ENCODE assay signal across 1 cellular context in the genomic region with DNA sequence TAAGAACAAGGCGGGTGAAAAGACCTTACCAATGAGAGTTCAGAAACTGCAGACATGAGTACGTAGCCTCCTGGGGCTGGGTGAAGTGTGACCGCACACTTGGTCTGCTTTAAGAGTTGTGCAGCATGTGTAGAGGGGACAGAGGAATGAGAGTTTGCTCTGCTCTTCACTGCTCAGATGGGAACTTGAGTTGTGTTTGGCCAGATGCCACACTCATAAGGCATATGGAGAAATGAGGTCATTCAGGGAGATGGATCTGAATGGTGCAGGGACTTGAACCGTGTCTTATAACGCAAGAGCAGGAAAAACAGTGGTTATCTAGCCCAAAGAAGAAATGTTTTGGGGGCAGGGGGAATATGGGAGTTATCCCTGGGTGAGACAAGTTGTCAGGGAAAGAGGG.
TF ChIP-seq lines count a peak whose summit lies in the region.

No MANE protein-coding gene starts in this region.

TF ChIP-seq in HEK293, 187 proteins besides CTCF, POLR2A, EP300 and RAD21 (continued from another document):
- TF ChIP-seq, protein P1, sequence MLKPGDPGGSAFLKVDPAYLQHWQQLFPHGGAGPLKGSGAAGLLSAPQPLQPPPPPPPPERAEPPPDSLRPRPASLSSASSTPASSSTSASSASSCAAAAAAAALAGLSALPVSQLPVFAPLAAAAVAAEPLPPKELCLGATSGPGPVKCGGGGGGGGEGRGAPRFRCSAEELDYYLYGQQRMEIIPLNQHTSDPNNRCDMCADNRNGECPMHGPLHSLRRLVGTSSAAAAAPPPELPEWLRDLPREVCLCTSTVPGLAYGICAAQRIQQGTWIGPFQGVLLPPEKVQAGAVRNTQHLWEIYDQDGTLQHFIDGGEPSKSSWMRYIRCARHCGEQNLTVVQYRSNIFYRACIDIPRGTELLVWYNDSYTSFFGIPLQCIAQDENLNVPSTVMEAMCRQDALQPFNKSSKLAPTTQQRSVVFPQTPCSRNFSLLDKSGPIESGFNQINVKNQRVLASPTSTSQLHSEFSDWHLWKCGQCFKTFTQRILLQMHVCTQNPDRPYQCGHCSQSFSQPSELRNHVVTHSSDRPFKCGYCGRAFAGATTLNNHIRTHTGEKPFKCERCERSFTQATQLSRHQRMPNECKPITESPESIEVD (tag by site-specific recombination; IDR thresholded peaks at IDR 0.05) = no peak
- TF ChIP-seq, protein P2, sequence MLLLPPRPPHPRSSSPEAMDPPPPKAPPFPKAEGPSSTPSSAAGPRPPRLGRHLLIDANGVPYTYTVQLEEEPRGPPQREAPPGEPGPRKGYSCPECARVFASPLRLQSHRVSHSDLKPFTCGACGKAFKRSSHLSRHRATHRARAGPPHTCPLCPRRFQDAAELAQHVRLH (tag by site-specific recombination; IDR thresholded peaks at IDR 0.05) = peak; percentile 15; the same call in 1 of the 2 replicates
- TF ChIP-seq, protein P3, sequence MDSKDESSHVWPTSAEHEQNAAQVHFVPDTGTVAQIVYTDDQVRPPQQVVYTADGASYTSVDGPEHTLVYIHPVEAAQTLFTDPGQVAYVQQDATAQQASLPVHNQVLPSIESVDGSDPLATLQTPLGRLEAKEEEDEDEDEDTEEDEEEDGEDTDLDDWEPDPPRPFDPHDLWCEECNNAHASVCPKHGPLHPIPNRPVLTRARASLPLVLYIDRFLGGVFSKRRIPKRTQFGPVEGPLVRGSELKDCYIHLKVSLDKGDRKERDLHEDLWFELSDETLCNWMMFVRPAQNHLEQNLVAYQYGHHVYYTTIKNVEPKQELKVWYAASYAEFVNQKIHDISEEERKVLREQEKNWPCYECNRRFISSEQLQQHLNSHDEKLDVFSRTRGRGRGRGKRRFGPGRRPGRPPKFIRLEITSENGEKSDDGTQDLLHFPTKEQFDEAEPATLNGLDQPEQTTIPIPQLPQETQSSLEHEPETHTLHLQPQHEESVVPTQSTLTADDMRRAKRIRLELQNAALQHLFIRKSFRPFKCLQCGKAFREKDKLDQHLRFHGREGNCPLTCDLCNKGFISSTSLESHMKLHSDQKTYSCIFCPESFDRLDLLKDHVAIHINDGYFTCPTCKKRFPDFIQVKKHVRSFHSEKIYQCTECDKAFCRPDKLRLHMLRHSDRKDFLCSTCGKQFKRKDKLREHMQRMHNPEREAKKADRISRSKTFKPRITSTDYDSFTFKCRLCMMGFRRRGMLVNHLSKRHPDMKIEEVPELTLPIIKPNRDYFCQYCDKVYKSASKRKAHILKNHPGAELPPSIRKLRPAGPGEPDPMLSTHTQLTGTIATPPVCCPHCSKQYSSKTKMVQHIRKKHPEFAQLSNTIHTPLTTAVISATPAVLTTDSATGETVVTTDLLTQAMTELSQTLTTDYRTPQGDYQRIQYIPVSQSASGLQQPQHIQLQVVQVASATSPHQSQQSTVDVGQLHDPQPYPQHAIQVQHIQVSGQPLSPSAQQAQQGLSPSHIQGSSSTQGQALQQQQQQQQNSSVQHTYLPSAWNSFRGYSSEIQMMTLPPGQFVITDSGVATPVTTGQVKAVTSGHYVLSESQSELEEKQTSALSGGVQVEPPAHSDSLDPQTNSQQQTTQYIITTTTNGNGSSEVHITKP (tag by site-specific recombination; IDR thresholded peaks at IDR 0.05) = peak; percentile 26; the same call in 1 of the 2 replicates
- peak; percentile 39; the same call in 1 of the 2 replicates for TF ChIP-seq FEZF1 (tag by site-specific recombination; IDR thresholded peaks at IDR 0.05)
- TF ChIP-seq ZNF629 (tag by site-specific recombination; IDR thresholded peaks at IDR 0.05) = peak; percentile 62; the same call in 1 of the 2 replicates
